11 cellular contexts compared by ENCODE assay signal in the genomic region with DNA sequence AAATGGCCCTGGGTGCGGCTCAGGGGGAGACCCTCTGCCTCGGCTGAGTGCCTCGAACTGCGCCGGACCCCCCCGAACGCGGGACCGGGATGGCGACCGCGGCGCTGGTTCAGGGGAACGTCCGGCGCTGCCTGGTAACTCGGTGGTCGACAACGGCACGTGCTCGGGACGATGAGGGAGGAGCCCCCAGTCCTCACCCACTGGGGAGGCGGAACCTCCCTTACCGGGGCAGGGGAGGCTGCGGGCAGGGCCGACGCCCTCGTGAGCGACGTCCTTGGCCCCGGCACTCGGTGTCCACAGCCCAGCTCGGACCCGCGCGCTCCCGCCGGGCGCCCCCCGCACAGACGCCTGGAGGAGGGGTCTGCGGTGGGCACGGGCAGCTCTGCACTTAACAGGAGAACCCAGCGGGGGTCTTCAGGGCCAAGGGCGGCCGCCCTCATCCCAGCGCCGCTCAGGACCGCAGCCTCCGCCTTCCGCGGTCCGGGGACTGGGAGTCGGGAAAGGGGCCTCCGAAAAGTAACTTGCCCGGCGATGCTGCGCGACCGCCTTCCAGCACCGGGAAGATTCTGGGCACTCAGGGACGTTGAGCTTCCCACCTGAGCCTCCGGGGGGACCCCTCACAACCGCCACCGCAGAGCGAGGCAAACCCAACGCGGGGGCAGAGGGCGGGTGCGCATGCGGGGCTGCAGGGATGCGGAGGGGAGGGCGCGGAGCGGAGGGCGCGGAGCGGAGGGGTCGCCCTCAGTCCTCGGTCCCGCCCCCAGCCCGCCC. TPM values are rescaled to one million over a fixed set of nuclear protein-coding genes. Genes with fewer than 3 reads are reported as not detected.
A peak's percentile ranks its signal among the peaks of the same experiment; 100 is the strongest.
DNase-seq lines count a peak whose midpoint lies in the region; FAIRE-seq and TF ChIP-seq lines count a peak whose summit lies in the region.
"Had no signal": no experiment of that assay in that cellular context is flagged by ENCODE, and none has a peak within 500 bp of the region (broad histone marks: within the 10 kb centered on the region; RNA-seq: fewer than 3 reads in every experiment).

No MANE protein-coding gene starts in this region.

- peaks cover under 1% of the 10 kb centered on the region for H3K36me3 Mint-ChIP-seq in brain
- H3K36me3 Mint-ChIP-seq: activated naive CD8-positive, alpha-beta T cell treated with anti-CD3 and anti-CD28 coated beads, Interleukin-2, amount 10 ng/mL, durations not matched to agents 7 days and 5 days had no signal

- H3K4me3 ChIP-seq in kidney (ENCODE audit: low read length in 2 of 2) (no peak overlapping the region), testis (peak overlapping the region; percentile 51 to 56)

- 32 to 43% methylated on average over 16 to 38 of the region's 82 CpGs for WGBS in testis, 2 donors

- peak overlapping the region; percentile 70 to 80 (median 77) for H3K4me3 Mint-ChIP-seq in brain
- H3K4me3 Mint-ChIP-seq: activated naive CD8-positive, alpha-beta T cell treated with anti-CD3 and anti-CD28 coated beads, Interleukin-2, amount 10 ng/mL, durations not matched to agents 7 days and 5 days had no signal

- peaks cover 6% of the 10 kb centered on the region for H3K27me3 Mint-ChIP-seq in brain

- peaks cover 15% of the 10 kb centered on the region for H3K4me1 Mint-ChIP-seq in brain

- peak; percentile 78 for DNase-seq in DMS 273 (lab: John Stamatoyannopoulos, UW; ENCODE audit: unreplicated experiment)
- DNase-seq in DMS 273 treated with DMSO at 0.1 percent for 48 hours (lab: John Stamatoyannopoulos, UW): no peak
- DNase-seq in kidney: peak; percentile 77
- no peak for DNase-seq in testis
- DNase-seq in activated CD4-positive, alpha-beta T cell treated with anti-CD3 and anti-CD28 coated beads for 1 hour: no peak
- DNase-seq in NOMO-1 (lab: John Stamatoyannopoulos, UW; ENCODE audit: unreplicated experiment in 2 of 2): no peak
- DNase-seq in activated effector memory CD4-positive, alpha-beta T cell treated with Interleukin-2 at 50 U/mL for 16 hours: no peak
- DNase-seq: 8988T, T1000 had no signal

- intact Hi-C loops in kidney (cut with DNase I) (no loop called here), testis (cut with DNase I; ENCODE audit: low total_unique reads) (no loop called here)

- H3K27me3 ChIP-seq in testis: no peaks in the 10 kb centered on the region

- H3K9me3 ChIP-seq in kidney (ENCODE audit: control insufficient read depth in 1 of 2, low read length in 2 of 2): no peaks in the 10 kb centered on the region
- H3K9me3 ChIP-seq in testis: no peaks in the 10 kb centered on the region

- peak overlapping the region in 2 of 5 experiments; percentile 28 to 75 for H3K27ac Mint-ChIP-seq in brain
- H3K27ac Mint-ChIP-seq: activated naive CD8-positive, alpha-beta T cell treated with anti-CD3 and anti-CD28 coated beads, Interleukin-2, amount 10 ng/mL, durations not matched to agents 7 days and 5 days had no signal

- peaks cover 0 to 14% (median 5%) of the 10 kb centered on the region in 5 experiments for H3K9me3 Mint-ChIP-seq in brain
- H3K9me3 Mint-ChIP-seq: activated naive CD8-positive, alpha-beta T cell treated with anti-CD3 and anti-CD28 coated beads, Interleukin-2, amount 10 ng/mL, durations not matched to agents 7 days and 5 days had no signal

- no peak for TF ChIP-seq POLR2A in testis (IDR thresholded peaks at IDR 0.05)

- TF ChIP-seq CTCF in brain (conservative IDR thresholded peaks at IDR 0.05) (no peak), kidney (IDR thresholded peaks at IDR 0.05; ENCODE audit: borderline replicate concordance, extremely low read depth, insufficient read depth) (no peak), testis (IDR thresholded peaks at IDR 0.05) (no peak)

- H3K36me3 ChIP-seq in kidney (ENCODE audit: control insufficient read depth in 1 of 2, insufficient read depth in 2 of 2, low read length in 2 of 2) (no peaks in the 10 kb centered on the region), testis (ENCODE audit: low read depth, missing control alignments) (no peaks in the 10 kb centered on the region)

- no peak overlapping the region for H3K27ac ChIP-seq in kidney (ENCODE audit: low read depth in 2 of 2, low read length in 2 of 2)
- H3K27ac ChIP-seq in testis: no peak overlapping the region

- no peak for FAIRE-seq in kidney (lab: Jason Lieb, UNC)

- peaks cover 0 to 7% of the 10 kb centered on the region in 2 donors for H3K4me1 ChIP-seq in kidney (ENCODE audit: control insufficient read depth in 1 of 2, insufficient read depth in 1 of 2, low read depth in 1 of 2, low read length in 2 of 2)
- H3K4me1 ChIP-seq in testis: peaks cover 6% of the 10 kb centered on the region

- no peak overlapping the region for H3K9ac ChIP-seq in kidney (ENCODE audit: low read length in 2 of 2)

RNA-seq across cellular contexts. Expression of gene HES4, which starts 1.7 kb away (rescaled TPM):
- polyA plus RNA-seq in brain (ENCODE audit: insufficient read depth, low read depth, low replicate concordance): 4.9 TPM
- total RNA-seq in kidney: 32.0 TPM
- polyA plus RNA-seq in kidney (ENCODE audit: insufficient read depth, low read depth, low replicate concordance): 15.8 TPM
- total RNA-seq in testis: 10 to 100 TPM; 26.4 to 27.5 TPM
- polyA plus RNA-seq in testis (ENCODE audit: insufficient read depth, low read depth, low replicate concordance): 2.3 TPM

RNA-seq across cellular contexts. Expression of gene ISG15, which starts 15.1 kb away (rescaled TPM):
- polyA plus RNA-seq in brain (ENCODE audit: insufficient read depth, low read depth, low replicate concordance): 75.9 TPM
- 23.9 TPM for total RNA-seq in kidney
- 65.9 TPM for polyA plus RNA-seq in kidney (ENCODE audit: insufficient read depth, low read depth, low replicate concordance)
- total RNA-seq in testis: 10 to 100 TPM; 22.8 to 24.0 TPM
- 16.6 TPM for polyA plus RNA-seq in testis (ENCODE audit: insufficient read depth, low read depth, low replicate concordance)

RNA-seq across cellular contexts. Expression of gene PERM1, which starts 16.3 kb away (rescaled TPM):
- polyA plus RNA-seq in brain (ENCODE audit: insufficient read depth, low read depth, low replicate concordance) (not detected), kidney (ENCODE audit: insufficient read depth, low read depth, low replicate concordance) (0.86 TPM), testis (ENCODE audit: insufficient read depth, low read depth, low replicate concordance) (0.65 TPM)
- total RNA-seq in kidney (0.25 TPM), testis (1 to 10 TPM; 3.2 to 4.9 TPM)
- total RNA-seq: activated naive CD8-positive, alpha-beta T cell treated with anti-CD3 and anti-CD28 coated beads, Interleukin-2, amount 10 ng/mL, durations not matched to agents 7 days and 5 days had no signal

RNA-seq across cellular contexts. Expression of gene AGRN, which starts 21.7 kb away (rescaled TPM):
- polyA plus RNA-seq in brain (ENCODE audit: insufficient read depth, low read depth, low replicate concordance): 37.8 TPM
- total RNA-seq in kidney: 261 TPM
- polyA plus RNA-seq in kidney (ENCODE audit: insufficient read depth, low read depth, low replicate concordance): 78.5 TPM
- 100 to 1,000 TPM in 1 of 2 donors, 10 to 100 TPM in 1; 99.4 to 108 TPM for total RNA-seq in testis
- polyA plus RNA-seq in testis (ENCODE audit: insufficient read depth, low read depth, low replicate concordance): 48.9 TPM

RNA-seq across cellular contexts. Expression of gene PLEKHN1, which starts 32.0 kb away (rescaled TPM):
- not detected for polyA plus RNA-seq in brain (ENCODE audit: insufficient read depth, low read depth, low replicate concordance)
- total RNA-seq in kidney: 14.3 TPM
- polyA plus RNA-seq in kidney (ENCODE audit: insufficient read depth, low read depth, low replicate concordance): not detected
- under 1 TPM; 0.47 to 0.56 TPM for total RNA-seq in testis
- 0.21 TPM for polyA plus RNA-seq in testis (ENCODE audit: insufficient read depth, low read depth, low replicate concordance)

Comparison
In these comparisons a context has a peak if more than half of its experiments do, and no peak if none do; other contexts are left out.
1. DNase-seq: peak in DMS 273 (single experiment) and kidney (single experiment); none in DMS 273 treated with DMSO at 0.1 percent for 48 hours (single experiment), testis (single experiment), activated CD4-positive, alpha-beta T cell treated with anti-CD3 and anti-CD28 coated beads for 1 hour (single experiment), NOMO-1 (0 of 2) and activated effector memory CD4-positive, alpha-beta T cell treated with Interleukin-2 at 50 U/mL for 16 hours (single experiment).
2. H3K4me3 ChIP-seq: peak in testis (2 of 2); none in kidney (0 of 2).